8 cellular contexts compared by ENCODE assay signal in the genomic region with DNA sequence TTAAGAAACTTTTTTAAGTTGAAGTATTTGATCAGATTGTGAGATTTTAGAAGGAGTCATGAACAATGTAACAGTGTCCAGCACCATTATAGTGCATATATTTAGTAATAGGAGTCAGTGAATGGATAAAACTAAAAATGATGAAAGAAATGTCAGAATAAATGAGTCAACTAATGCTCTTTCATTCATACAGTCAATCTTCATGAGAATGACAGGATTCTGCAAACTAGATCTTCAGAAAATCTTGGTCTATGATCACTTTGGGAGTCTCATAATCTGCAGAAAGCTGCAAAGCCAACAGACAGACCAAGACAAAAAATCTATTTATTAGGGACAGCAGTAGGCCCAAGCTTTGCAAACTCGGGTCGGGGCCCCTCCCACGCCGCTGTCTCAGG. TPM values are rescaled to one million over a fixed set of nuclear protein-coding genes. Genes with fewer than 3 reads are reported as not detected.
DNase-seq lines count a peak whose midpoint lies in the region; ATAC-seq lines count a peak whose summit lies in the region.

No MANE protein-coding gene starts in this region.

- WGBS in right cardiac atrium: 14% methylated on average over 4 of the region's 4 CpGs

- intact Hi-C loops in right cardiac atrium (cut with DNase I): no loop called here

- no peak overlapping the region for H3K27ac Mint-ChIP-seq in activated CD4-positive, alpha-beta memory T cell treated with anti-CD3 and anti-CD28 coated beads, Interleukin-2, amount 10 ng/mL, durations not matched to agents 7 days and 5 days

- CTCF ChIA-PET in activated CD4-positive, alpha-beta memory T cell treated with anti-CD3 and anti-CD28 coated beads, Interleukin-2, amount 10 ng/mL, durations not matched to agents 7 days and 5 days (lab: Charles Lee): interaction anchor here (0.7 to 2.8 kb wide), 25 partner anchors 10 to 785 kb away, joined by 3 to 41 read pairs (median 4); partner anchors contain the start of gene ATAD1

- no peaks in the 10 kb centered on the region for H3K9me3 Mint-ChIP-seq in activated CD4-positive, alpha-beta memory T cell treated with anti-CD3 and anti-CD28 coated beads, Interleukin-2, amount 10 ng/mL, durations not matched to agents 7 days and 5 days

- no peaks in the 10 kb centered on the region for H3K9me3 ChIP-seq in right cardiac atrium (ENCODE audit: control insufficient read depth, low read length)

- no peak overlapping the region for H3K27ac ChIP-seq in right cardiac atrium (ENCODE audit: low read length)

- no peaks in the 10 kb centered on the region for H3K27me3 ChIP-seq in right cardiac atrium (ENCODE audit: control insufficient read depth, insufficient read depth)

- H3K4me1 Mint-ChIP-seq in activated CD4-positive, alpha-beta memory T cell treated with anti-CD3 and anti-CD28 coated beads, Interleukin-2, amount 10 ng/mL, durations not matched to agents 7 days and 5 days: peaks cover 11% of the 10 kb centered on the region

- H3K36me3 Mint-ChIP-seq in activated CD4-positive, alpha-beta memory T cell treated with anti-CD3 and anti-CD28 coated beads, Interleukin-2, amount 10 ng/mL, durations not matched to agents 7 days and 5 days (ENCODE audit: low read depth): no peaks in the 10 kb centered on the region

- POLR2A ChIA-PET in activated CD4-positive, alpha-beta memory T cell treated with anti-CD3 and anti-CD28 coated beads, Interleukin-2, amount 10 ng/mL, durations not matched to agents 7 days and 5 days (lab: Charles Lee): interaction anchor here (0.7 to 1.6 kb wide), 9 partner anchors 9 to 721 kb away, joined by 3 to 15 read pairs (median 3); partner anchors contain the start of genes FAS, KLLN and PTEN

- H3K4me3 ChIP-seq in right cardiac atrium (ENCODE audit: low read length) (peak overlapping the region; percentile 84), skeletal muscle cell (ENCODE audit: low read depth, low read length) (peak overlapping the region; percentile 51)

- H3K27me3 Mint-ChIP-seq in activated CD4-positive, alpha-beta memory T cell treated with anti-CD3 and anti-CD28 coated beads, Interleukin-2, amount 10 ng/mL, durations not matched to agents 7 days and 5 days: peaks cover 11% of the 10 kb centered on the region

- ATAC-seq in GM18519 (IDR thresholded peaks at IDR 0.05; ENCODE audit: low FRiP score, unreplicated experiment): peak; percentile 2
- ATAC-seq in right cardiac atrium: no peak
- no peak for ATAC-seq in HG02588 (IDR thresholded peaks at IDR 0.05; ENCODE audit: unreplicated experiment)
- no peak for ATAC-seq in GM21367 (IDR thresholded peaks at IDR 0.05; ENCODE audit: unreplicated experiment)

- DNase-seq in activated CD4-positive, alpha-beta memory T cell treated with anti-CD3 and anti-CD28 coated beads, Interleukin-2, amount 10 ng/mL, durations not matched to agents 7 days and 5 days: no peak
- no peak for DNase-seq in right cardiac atrium
- no peak for DNase-seq in skeletal muscle cell (ENCODE audit: low read depth)
- DNase-seq in AML-193 (lab: John Stamatoyannopoulos, UW): no peak
- no peak for DNase-seq in NCI-H526 treated with DMSO at 0.1 percent for 48 hours (lab: John Stamatoyannopoulos, UW)

- peak overlapping the region; percentile 80 for H3K4me3 Mint-ChIP-seq in activated CD4-positive, alpha-beta memory T cell treated with anti-CD3 and anti-CD28 coated beads, Interleukin-2, amount 10 ng/mL, durations not matched to agents 7 days and 5 days

- no peaks in the 10 kb centered on the region for H3K4me1 ChIP-seq in right cardiac atrium (ENCODE audit: control insufficient read depth, insufficient read depth, low read length)

RNA-seq across cellular contexts. Expression of gene RNLS, which starts 0.7 kb away (rescaled TPM):
- 1 to 10 TPM; 1.3 to 2.2 TPM for total RNA-seq in activated CD4-positive, alpha-beta memory T cell treated with anti-CD3 and anti-CD28 coated beads, Interleukin-2, amount 10 ng/mL, durations not matched to agents 7 days and 5 days
- 10 to 100 TPM; 16.2 to 20.8 (median 17.4) TPM for total RNA-seq in right cardiac atrium
- polyA plus RNA-seq in right cardiac atrium: 11.1 TPM

RNA-seq across cellular contexts. Expression of gene LIPJ, which starts 4.2 kb away (rescaled TPM):
- total RNA-seq in activated CD4-positive, alpha-beta memory T cell treated with anti-CD3 and anti-CD28 coated beads, Interleukin-2, amount 10 ng/mL, durations not matched to agents 7 days and 5 days: not detected
- total RNA-seq in right cardiac atrium: under 1 TPM in 3 of 4 donors, not detected in 1; 0.06 to 0.14 (median 0.11) TPM
- 0.02 TPM for polyA plus RNA-seq in right cardiac atrium

Comparison
In these comparisons a context has a peak if more than half of its experiments do, and no peak if none do; other contexts are left out.
1. RNA of gene RNLS, which starts 0.7 kb away (total RNA-seq): 16.2 to 20.8 TPM in right cardiac atrium; 1.3 to 2.2 TPM in activated CD4-positive, alpha-beta memory T cell treated with anti-CD3 and anti-CD28 coated beads, Interleukin-2, amount 10 ng/mL, durations not matched to agents 7 days and 5 days; every median in the first group is over 4 times any median in the second.